ENCODE assay signal across 11 cellular contexts in genomic region chr1:173499729-173500128, GRCh38.
"Had no signal": no experiment of that assay in that cellular context is flagged by ENCODE, and none has a peak within 500 bp of the region (broad histone marks: within the 10 kb centered on the region; RNA-seq: fewer than 3 reads in every experiment).

No MANE protein-coding gene starts in this region.

- H2AFZ ChIP-seq: GM23248, GM23338 had no signal

- ATAC-seq: GM23338, HCT116 had no signal

- DNase-seq: GM23248, GOT3, H7, H9, HCEC 1CT, HFFc6 had no signal

- H3K36me3 ChIP-seq: HAP-1 had no signal

- H3K4me3 ChIP-seq: GM23248, GM23338, HAP-1 had no signal

- FAIRE-seq: H1, H54 had no signal

- H3K27ac ChIP-seq: GM23248 had no signal

- H3K9me3 ChIP-seq: HAP-1 had no signal

- H3K4me2 ChIP-seq: GM23338 had no signal

- H3K9ac ChIP-seq: GM23248 had no signal
